ENCODE assay signal across 17 cellular contexts in the genomic region with DNA sequence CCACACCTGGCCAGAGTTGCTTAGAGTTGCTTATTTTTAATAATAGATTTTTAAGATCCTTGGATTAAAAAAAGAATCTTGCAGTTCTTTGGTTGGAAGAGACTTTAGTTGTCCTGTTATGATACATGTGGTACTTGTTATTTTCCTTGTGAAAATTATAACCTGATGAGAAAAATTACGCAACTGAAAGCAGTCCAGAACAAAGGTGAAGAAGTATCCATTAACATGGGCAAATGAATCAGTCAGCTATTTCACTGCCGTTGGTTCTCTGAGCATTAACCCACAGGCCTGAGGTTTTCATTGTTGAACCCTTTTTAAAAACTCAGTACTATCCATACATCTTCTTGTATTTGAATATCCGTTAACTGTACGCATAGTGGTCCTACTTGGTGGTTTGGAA.
DNase-seq lines count a peak whose midpoint lies in the region; ATAC-seq, FAIRE-seq and TF ChIP-seq lines count a peak whose summit lies in the region.
"Had no signal": no experiment of that assay in that cellular context is flagged by ENCODE, and none has a peak within 500 bp of the region (broad histone marks: within the 10 kb centered on the region; RNA-seq: fewer than 3 reads in every experiment).

No MANE protein-coding gene starts in this region.

- H4K8ac ChIP-seq in IMR-90 (ENCODE audit: low read depth in 2 of 2, low read length in 2 of 2) = no peak overlapping the region

- no peak overlapping the region for H2AK9ac ChIP-seq in IMR-90 (replicated peaks; ENCODE audit: low read depth, low read length, poor library complexity)

- H2AFZ ChIP-seq in IMR-90 (replicated peaks; ENCODE audit: low read length, poor library complexity) = no peak overlapping the region
- H2AFZ ChIP-seq in HepG2 (ENCODE audit: low read length) = no peak overlapping the region
- H2AFZ ChIP-seq: GM23338 had no signal

- no peak overlapping the region for H3K9ac ChIP-seq in IMR-90 (ENCODE audit: low read depth, low read length)
- H3K9ac ChIP-seq in HepG2 (ENCODE audit: insufficient read depth, low read depth, low read length) = no peak overlapping the region

- no peak overlapping the region for H3K4ac ChIP-seq in IMR-90 (ENCODE audit: low read depth, low read length)

- no peak overlapping the region for H3K56ac ChIP-seq in IMR-90 (ENCODE audit: extremely low read depth, insufficient read depth, low read length)

- TF ChIP-seq CTCF in IMR-90 (conservative IDR thresholded peaks at IDR 0.05; ENCODE audit: low read depth, low read length) (no peak), fibroblast of mammary gland (conservative IDR thresholded peaks at IDR 0.05; ENCODE audit: control insufficient read depth, insufficient read depth, low read depth, low read length) (no peak), HepG2 (CRISPR knock-in tag; IDR thresholded peaks at IDR 0.05) (no peak), left lung (IDR thresholded peaks at IDR 0.05) (no peak)

- ATAC-seq in IMR-90 (ENCODE audit: low read depth) (no peak), HepG2 (no peak), left lung (no peak)
- ATAC-seq: GM23338 had no signal

- H4K20me1 ChIP-seq in IMR-90 (ENCODE audit: insufficient read depth, low read length) (no peaks in the 10 kb centered on the region), HepG2 (ENCODE audit: insufficient read depth, low read length) (no peaks in the 10 kb centered on the region)

- no peak overlapping the region for H4K91ac ChIP-seq in IMR-90 (ENCODE audit: insufficient read depth, low read depth, low read length)

- in situ Hi-C loops in IMR-90 (cut with MboI; ENCODE audit: low sequenced_read_pairs) (no loop called here), HepG2 (cut with HindIII; ENCODE audit: extremely low pct_ligation_motif_present, low pct_unique_long_range_greater_than_20kb) (no loop called here), KBM-7 (cut with MboI; ENCODE audit: low pct_unique_long_range_greater_than_20kb, low sequenced_read_pairs) (no loop called here)

- no peak overlapping the region for H3K27ac ChIP-seq in IMR-90 (ENCODE audit: insufficient read depth, low read length)
- no peak overlapping the region for H3K27ac ChIP-seq in HepG2 (ENCODE audit: extremely low read length, insufficient read depth, low read length)
- no peak overlapping the region for H3K27ac ChIP-seq in left lung
- H3K27ac ChIP-seq: C4-2B had no signal

- no peak overlapping the region for H2BK15ac ChIP-seq in IMR-90 (ENCODE audit: low read depth, low read length)

- BruUV-seq in IMR-90 (replicated peaks; lab: Mats Ljungman, UMichigan) = no TSS peak
- no TSS peak for BruUV-seq in HepG2 (replicated peaks; lab: Mats Ljungman, UMichigan)

- no peak for FAIRE-seq in HepG2 (lab: Jason Lieb, UNC)
- FAIRE-seq: GM12891, HTR-8/SVneo had no signal

- H3K4me2 ChIP-seq in IMR-90 (ENCODE audit: low read depth, low read length) (no peak overlapping the region), HepG2 (ENCODE audit: low read depth, low read length) (no peak overlapping the region)
- H3K4me2 ChIP-seq: GM23338 had no signal

- H3K79me2 ChIP-seq in HepG2 (ENCODE audit: insufficient read depth, low read length) = no peaks in the 10 kb centered on the region

- H3K27me3 ChIP-seq in IMR-90 (ENCODE audit: control insufficient read depth, insufficient read depth, low read length) (no peaks in the 10 kb centered on the region), HepG2 (ENCODE audit: control insufficient read depth in 1 of 2, insufficient read depth in 2 of 2, low read length in 2 of 2) (no peaks in the 10 kb centered on the region), left lung (no peaks in the 10 kb centered on the region)
- H3K27me3 ChIP-seq: BE2C had no signal

- H3K18ac ChIP-seq in IMR-90 (ENCODE audit: low read depth, low read length) = no peak overlapping the region

- no peak overlapping the region for H2AK5ac ChIP-seq in IMR-90 (ENCODE audit: low read depth, low read length)

- H2BK20ac ChIP-seq in IMR-90 (ENCODE audit: low read depth, low read length) = no peak overlapping the region

- no peaks in the 10 kb centered on the region for H3K36me3 ChIP-seq in IMR-90 (ENCODE audit: control insufficient read depth, insufficient read depth, low read length)
- no peaks in the 10 kb centered on the region for H3K36me3 ChIP-seq in HepG2 (replicated peaks in 1 of 2; ENCODE audit: control insufficient read depth in 1 of 2, insufficient read depth in 2 of 2, low read length in 2 of 2)
- H3K36me3 ChIP-seq in left lung = peaks cover 0 to 5% of the 10 kb centered on the region in 2 donors
- H3K36me3 ChIP-seq: BE2C had no signal

- no peak overlapping the region for H2BK5ac ChIP-seq in IMR-90 (ENCODE audit: low read depth, low read length, poor library complexity, severe bottlenecking)

- H3K14ac ChIP-seq in IMR-90 (replicated peaks; ENCODE audit: low read depth, low read length) = no peak overlapping the region

- H3K9me1 ChIP-seq in IMR-90 (ENCODE audit: insufficient read depth, low read length) = 0 out of 2 replicates have a peak, but pooled peaks cover 5% of the 10 kb centered on the region

- H3K4me1 ChIP-seq in IMR-90 (ENCODE audit: control insufficient read depth, insufficient read depth, low read length) (no peaks in the 10 kb centered on the region), HepG2 (ENCODE audit: insufficient read depth, low read length) (no peaks in the 10 kb centered on the region), left lung (no peaks in the 10 kb centered on the region)
- H3K4me1 ChIP-seq: BE2C had no signal

- H3K23ac ChIP-seq in IMR-90 (ENCODE audit: low read depth, low read length) = no peak overlapping the region

- intact Hi-C loops in IMR-90 (cut with micrococcal nuclease) (no loop called here), HepG2 (cut with micrococcal nuclease; ENCODE audit: unreplicated experiment) (no loop called here), left lung (cut with DNase I) (no loop called here)

- H4K5ac ChIP-seq in IMR-90 (ENCODE audit: low read depth, low read length) = no peak overlapping the region

- TF ChIP-seq EP300 in HepG2 (IDR thresholded peaks at IDR 0.05; ENCODE audit: low read depth in 2 of 2, low read length in 2 of 2) (no peak), HepG2 (CRISPR knock-in tag; IDR thresholded peaks at IDR 0.05; ENCODE audit: borderline replicate concordance) (no peak)

- no peak overlapping the region for H2BK120ac ChIP-seq in IMR-90 (ENCODE audit: low read depth, low read length)

- TF ChIP-seq RAD21 in IMR-90 (IDR thresholded peaks at IDR 0.05; ENCODE audit: low read length) = no peak
- TF ChIP-seq RAD21 in HepG2 (CRISPR knock-in tag; IDR thresholded peaks at IDR 0.05) = no peak

- no peak for TF ChIP-seq POLR2A in IMR-90 (IDR thresholded peaks at IDR 0.05; ENCODE audit: low read depth, low read length)
- TF ChIP-seq POLR2A in HepG2 (IDR thresholded peaks at IDR 0.05; ENCODE audit: insufficient read depth in 1 of 2, low read depth in 2 of 2, low read length in 2 of 2) = no peak

- peaks cover 9 to 11% of the 10 kb centered on the region in 2 experiments; a peak in 3 of 4 replicates for H3K79me1 ChIP-seq in IMR-90 (ENCODE audit: low read depth in 1 of 2, low read length in 2 of 2)

- CTCF ChIA-PET in IMR-90 (lab: Yijun Ruan, JAX) = no interaction called here
- CTCF ChIA-PET in HepG2 (lab: Yijun Ruan, JAX; ENCODE audit: low intra/inter-chr PET ratio, low total read pairs) = no interaction called here

- H3K9me3 ChIP-seq in IMR-90 (ENCODE audit: control insufficient read depth, insufficient read depth, low read length) (peaks cover 7% of the 10 kb centered on the region), HepG2 (ENCODE audit: low read length) (peaks cover 7% of the 10 kb centered on the region), left lung (peaks cover 4 to 11% of the 10 kb centered on the region in 2 donors)
- H3K9me3 ChIP-seq: BE2C had no signal

- DNase-seq in IMR-90 = no peak
- DNase-seq in fibroblast of mammary gland (ENCODE audit: low read depth) = peak; percentile 27
- DNase-seq in HepG2 (ENCODE audit: low spot score) = no peak
- peak; percentile 86 for DNase-seq in renal cortical epithelial cell (ENCODE audit: low read depth)
- no peak for DNase-seq in left lung
- DNase-seq in NCI-H2107 treated with DMSO at 0.1 percent for 48 hours (lab: John Stamatoyannopoulos, UW; ENCODE audit: unreplicated experiment) = no peak
- DNase-seq in KBM-7 = no peak
- DNase-seq: 8988T; BE2C; CD4-positive, alpha-beta memory T cell; DMS79; H7; KG1 had no signal

- POLR2A ChIA-PET in IMR-90 (lab: Charles Lee; ENCODE audit: unreplicated experiment) (no interaction called here), HepG2 (lab: Yijun Ruan, JAX) (no interaction called here)

- dilution Hi-C loops in IMR-90 (cut with HindIII; ENCODE audit: low sequenced_read_pairs, unreplicated experiment) = no loop called here

- H3K4me3 ChIP-seq in IMR-90 (ENCODE audit: insufficient read depth, low read depth, low read length) (no peak overlapping the region), fibroblast of mammary gland (ENCODE audit: control insufficient read depth, low read depth, low read length) (no peak overlapping the region), HepG2 (replicated peaks in 1 of 3; ENCODE audit: insufficient read depth in 1 of 3, low read depth in 2 of 3, low read length in 3 of 3) (no peak overlapping the region), left lung (no peak overlapping the region)
- H3K4me3 ChIP-seq: GM23338 had no signal

- WGBS in IMR-90 (ENCODE audit: extremely low coverage in 2 of 2, insufficient read length in 1 of 2), 2 experiments = no CpG with 5 or more reads among the region's 4 CpGs
- 85% methylated on average over 4 of the region's 4 CpGs for WGBS in HepG2 (ENCODE audit: low lambda C conversion rate)

TF ChIP-seq in IMR-90, 13 proteins besides CTCF, POLR2A, EP300 and RAD21:
- TF ChIP-seq RCOR1 (IDR thresholded peaks at IDR 0.05; ENCODE audit: insufficient replicate concordance, low read length) = no peak
- TF ChIP-seq CEBPB (IDR thresholded peaks at IDR 0.05; ENCODE audit: low read depth, low read length) = peak; percentile 61

TF ChIP-seq in HepG2, 621 proteins besides CTCF, POLR2A, EP300 and RAD21:
- TF ChIP-seq CEBPG (CRISPR knock-in tag; IDR thresholded peaks at IDR 0.05) (peak; percentile 14; the same call in 1 of the 2 replicates), CEBPB (IDR thresholded peaks at IDR 0.05; ENCODE audit: borderline replicate concordance, low read depth, low read length) (peak; percentile 69), FOXO1 (CRISPR knock-in tag; IDR thresholded peaks at IDR 0.05) (no peak)

Comparison
In these comparisons a context has a peak if more than half of its experiments do, and no peak if none do; other contexts are left out.
1. DNase-seq: peak in fibroblast of mammary gland (single experiment) and renal cortical epithelial cell (single experiment); none in IMR-90 (single experiment), HepG2 (single experiment), left lung (0 of 2), NCI-H2107 treated with DMSO at 0.1 percent for 48 hours (single experiment) and KBM-7 (single experiment).